9 cellular contexts compared by ENCODE assay signal in the genomic region with DNA sequence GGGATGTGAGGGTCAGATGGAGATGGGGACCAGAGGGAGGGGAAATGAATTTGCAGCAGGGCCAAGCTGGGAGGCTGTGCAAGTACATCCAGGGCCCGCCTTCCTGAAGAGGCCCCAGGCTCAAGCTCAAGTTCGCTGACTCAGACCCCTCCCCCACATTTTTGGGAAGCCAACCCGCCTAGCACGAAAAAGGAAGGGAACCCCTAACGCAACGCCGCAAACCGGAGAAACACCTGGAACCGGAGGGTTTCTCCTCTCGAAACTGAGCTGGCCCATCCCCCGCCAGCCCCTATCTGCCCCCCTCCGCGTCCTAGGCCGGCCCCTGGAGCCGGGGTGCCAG. TPM values are rescaled to one million over a fixed set of nuclear protein-coding genes. Genes with fewer than 3 reads are reported as not detected.
DNase-seq lines count a peak whose midpoint lies in the region; ATAC-seq and TF ChIP-seq lines count a peak whose summit lies in the region.
"Had no signal": no experiment of that assay in that cellular context is flagged by ENCODE, and none has a peak within 500 bp of the region (broad histone marks: within the 10 kb centered on the region; RNA-seq: fewer than 3 reads in every experiment).

No MANE protein-coding gene starts in this region.

- ATAC-seq in CD4-positive, alpha-beta T cell (ENCODE audit: poor library complexity): no peak

- H3K4me3 Mint-ChIP-seq in CD4-positive, alpha-beta T cell: no peak overlapping the region

- POLR2A ChIA-PET in CD4-positive, alpha-beta T cell (lab: Charles Lee): interaction anchor here (0.7 to 1.0 kb wide), 4 partner anchors 41 to 1413 kb away, joined by 3 to 4 read pairs (median 3); a partner anchor contains a TSS

- WGBS in esophagus, 2 donors: 1 to 2% methylated on average over 7 to 15 of the region's 15 CpGs

- H3K4me1 Mint-ChIP-seq in CD4-positive, alpha-beta T cell (ENCODE audit: low read depth): no peaks in the 10 kb centered on the region

- H3K27ac Mint-ChIP-seq in CD4-positive, alpha-beta T cell: no peak overlapping the region

- H3K4me3 ChIP-seq in esophagus (ENCODE audit: low read depth in 1 of 2, low read length in 2 of 2) (peak overlapping the region; percentile 28 to 71), skeletal muscle cell (ENCODE audit: low read depth, low read length) (peak overlapping the region; percentile 70)

- CTCF ChIA-PET in CD4-positive, alpha-beta T cell (lab: Charles Lee): no interaction called here

- no peaks in the 10 kb centered on the region for H3K36me3 Mint-ChIP-seq in CD4-positive, alpha-beta T cell (ENCODE audit: low read depth)

- no peaks in the 10 kb centered on the region for H3K27me3 ChIP-seq in esophagus (ENCODE audit: control insufficient read depth in 1 of 2, insufficient read depth in 2 of 2, low read length in 2 of 2)
- H3K27me3 ChIP-seq in CD4-positive, alpha-beta T cell (ENCODE audit: control insufficient read depth, insufficient read depth, low read length): peaks cover 22% of the 10 kb centered on the region

- TF ChIP-seq CTCF in CD4-positive, alpha-beta T cell (IDR thresholded peaks at IDR 0.05): no peak

- H3K36me3 ChIP-seq in esophagus (ENCODE audit: control insufficient read depth in 2 of 2, insufficient read depth in 2 of 2, low read length in 1 of 2): no peaks in the 10 kb centered on the region

- H3K9me3 ChIP-seq in esophagus (ENCODE audit: control insufficient read depth in 2 of 2, insufficient read depth in 1 of 2, low read depth in 1 of 2, low read length in 1 of 2): no peaks in the 10 kb centered on the region
- H3K9me3 ChIP-seq in CD4-positive, alpha-beta T cell (ENCODE audit: control insufficient read depth, low read length): no peaks in the 10 kb centered on the region

- peaks cover 30% of the 10 kb centered on the region for H3K27me3 Mint-ChIP-seq in CD4-positive, alpha-beta T cell

- H3K9me3 Mint-ChIP-seq in CD4-positive, alpha-beta T cell: no peaks in the 10 kb centered on the region
- H3K9me3 Mint-ChIP-seq: neural crest cell had no signal

- H3K4me1 ChIP-seq in esophagus (ENCODE audit: control insufficient read depth in 2 of 2, insufficient read depth in 2 of 2, low read length in 1 of 2): peaks cover 3 to 4% of the 10 kb centered on the region in 2 donors

- DNase-seq in NCI-H526 (lab: John Stamatoyannopoulos, UW) (peak; percentile 7 to 67), NCI-H526 treated with DMSO at 0.1 percent for 48 hours (lab: John Stamatoyannopoulos, UW) (no peak), NCI-H69 (lab: John Stamatoyannopoulos, UW) (peak; percentile 53), skeletal muscle cell (ENCODE audit: low read depth) (no peak), Kasumi-1 (lab: John Stamatoyannopoulos, UW) (no peak)
- DNase-seq in CD4-positive, alpha-beta T cell: no peak
- no peak for DNase-seq in activated naive CD4-positive, alpha-beta T cell (lab: John Stamatoyannopoulos, UW)

- H3K27ac ChIP-seq in esophagus (ENCODE audit: low read depth in 2 of 2, low read length in 1 of 2): no peak overlapping the region
- no peak overlapping the region for H3K27ac ChIP-seq in CD4-positive, alpha-beta T cell (ENCODE audit: low read depth, low read length)

- intact Hi-C loops in CD4-positive, alpha-beta T cell (cut with DNase I, micrococcal nuclease): loop anchor here (1.0 to 5.0 kb wide), 3 partner anchors 29 to 47 kb away; no protein-coding TSS in a partner anchor

RNA-seq across cellular contexts. Expression of a gene that starts 0.6 kb away (rescaled TPM):
- polyA plus RNA-seq in esophagus: 1 to 10 TPM; 1.1 to 2.8 TPM
- total RNA-seq in CD4-positive, alpha-beta T cell: under 1 TPM; 0.25 to 0.98 TPM

Comparison
In these comparisons a context has a peak if more than half of its experiments do, and no peak if none do; other contexts are left out.
1. DNase-seq: peak in NCI-H526 (2 of 2) and NCI-H69 (single experiment); none in NCI-H526 treated with DMSO at 0.1 percent for 48 hours (single experiment), skeletal muscle cell (single experiment), CD4-positive, alpha-beta T cell (0 of 10), Kasumi-1 (0 of 2) and activated naive CD4-positive, alpha-beta T cell (0 of 4).